ENCODE assay signal across 25 cellular contexts in genomic region chr5:59005934-59006701, GRCh38.
"Had no signal": no experiment of that assay in that cellular context is flagged by ENCODE, and none has a peak within 500 bp of the region (broad histone marks: within the 10 kb centered on the region; RNA-seq: fewer than 3 reads in every experiment).

No MANE protein-coding gene starts in this region.

- FAIRE-seq: RCC 7860 had no signal

- H3K4me3 ChIP-seq: adrenal gland, breast epithelium, MG63 had no signal

- H3K27me3 ChIP-seq: adrenal gland, breast epithelium, MG63 had no signal

- H3K27ac Mint-ChIP-seq: activated CD4-positive, alpha-beta T cell treated with anti-CD3 and anti-CD28 coated beads for 36 hours; activated CD8-positive, alpha-beta T cell treated with anti-CD3 and anti-CD28 coated beads for 36 hours; activated naive CD4-positive, alpha-beta T cell treated with anti-CD3 and anti-CD28 coated beads, Interleukin-2, amount 10 ng/mL, durations not matched to agents 7 days and 5 days; activated naive CD8-positive, alpha-beta T cell treated with anti-CD3 and anti-CD28 coated beads, Interleukin-2, amount 10 ng/mL, durations not matched to agents 7 days and 5 days; activated T-helper 2 cell treated with anti-CD3 and anti-CD28 coated beads, Interferon-gamma antibody, Interleukin-2, Interleukin-4, amounts not matched to agents 10 μg/mL and 5 μg/mL and 100 μg/mL, durations not matched to agents 14 hours and 24 hours and 36 hours; T-cell had no signal

- ATAC-seq: activated CD4-positive, alpha-beta T cell treated with anti-CD3 and anti-CD28 coated beads for 36 hours; activated CD8-positive, alpha-beta T cell treated with anti-CD3 and anti-CD28 coated beads for 36 hours; PC-3; T-cell had no signal

- H3K27me3 Mint-ChIP-seq: activated CD4-positive, alpha-beta T cell treated with anti-CD3 and anti-CD28 coated beads for 36 hours; activated CD8-positive, alpha-beta T cell treated with anti-CD3 and anti-CD28 coated beads for 36 hours; activated naive CD4-positive, alpha-beta T cell treated with anti-CD3 and anti-CD28 coated beads, Interleukin-2, amount 10 ng/mL, durations not matched to agents 7 days and 5 days; activated naive CD8-positive, alpha-beta T cell treated with anti-CD3 and anti-CD28 coated beads, Interleukin-2, amount 10 ng/mL, durations not matched to agents 7 days and 5 days; T-cell had no signal

- H3K27ac ChIP-seq: adrenal gland, breast epithelium, VCaP had no signal

- H3K9me3 Mint-ChIP-seq: activated CD8-positive, alpha-beta T cell treated with anti-CD3 and anti-CD28 coated beads for 36 hours; activated naive CD8-positive, alpha-beta T cell treated with anti-CD3 and anti-CD28 coated beads, Interleukin-2, amount 10 ng/mL, durations not matched to agents 7 days and 5 days; activated T-helper 2 cell treated with anti-CD3 and anti-CD28 coated beads, Interferon-gamma antibody, Interleukin-2, Interleukin-4, amounts not matched to agents 10 μg/mL and 5 μg/mL and 100 μg/mL, durations not matched to agents 14 hours and 24 hours and 36 hours; T-cell had no signal

- H3K36me3 ChIP-seq: adrenal gland, breast epithelium, MG63 had no signal

- H3K9me3 ChIP-seq: adrenal gland, MG63 had no signal

- H3K4me3 Mint-ChIP-seq: activated CD4-positive, alpha-beta T cell treated with anti-CD3 and anti-CD28 coated beads for 36 hours; activated CD8-positive, alpha-beta T cell treated with anti-CD3 and anti-CD28 coated beads for 36 hours; activated naive CD4-positive, alpha-beta T cell treated with anti-CD3 and anti-CD28 coated beads, Interleukin-2, amount 10 ng/mL, durations not matched to agents 7 days and 5 days; activated naive CD8-positive, alpha-beta T cell treated with anti-CD3 and anti-CD28 coated beads, Interleukin-2, amount 10 ng/mL, durations not matched to agents 7 days and 5 days; T-cell had no signal

- DNase-seq: activated CD4-positive, alpha-beta T cell treated with anti-CD3 and anti-CD28 coated beads for 36 hours; activated CD8-positive, alpha-beta memory T cell treated with anti-CD3 and anti-CD28 coated beads, Interleukin-2, amount 50 U/mL, for 4 hours; activated CD8-positive, alpha-beta T cell treated with anti-CD3 and anti-CD28 coated beads for 36 hours; activated gamma-delta T cell treated with Interleukin-2 at 50 U/mL for 16 hours; activated naive CD4-positive, alpha-beta T cell treated with anti-CD3 and anti-CD28 coated beads, Interleukin-2, amount 10 ng/mL, durations not matched to agents 7 days and 5 days; activated naive CD8-positive, alpha-beta T cell treated with anti-CD3 and anti-CD28 coated beads, Interleukin-2, amount 10 ng/mL, durations not matched to agents 7 days and 5 days; activated T-cell treated with anti-CD3 and anti-CD28 coated beads, Interleukin-2, amount 50 U/mL, for 1 hour; adrenal gland; anterior cingulate cortex; caudate nucleus; MG63; MV-4-11; NCI-H1105; NCI-H1436; NCI-H1694 treated with DMSO at 0.1 percent for 48 hours; NCI-H2029 treated with DMSO at 0.1 percent for 48 hours; NCI-H446; NCI-H524; PC-3; SIG-M5; T-cell had no signal

- H3K4me1 ChIP-seq: adrenal gland, breast epithelium had no signal
